8 cellular contexts compared by ENCODE assay signal in the genomic region with DNA sequence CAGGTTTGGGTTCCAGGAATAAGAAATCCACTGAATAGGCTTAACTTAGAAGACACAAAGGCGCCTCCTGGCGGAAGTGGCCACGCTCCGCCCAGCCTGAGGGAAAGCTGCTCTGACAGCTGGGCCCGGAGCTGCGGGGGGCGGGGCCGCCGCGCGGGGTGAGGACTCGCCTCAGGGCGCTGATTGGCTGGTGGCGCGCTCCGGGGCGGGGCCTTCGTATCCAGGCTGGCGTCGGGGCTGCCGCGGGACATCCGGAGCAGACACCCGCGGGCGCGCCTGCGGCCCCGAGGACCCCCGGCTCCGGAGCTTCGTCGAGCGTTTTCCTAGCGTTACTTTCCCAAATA. TPM values are rescaled to one million over a fixed set of nuclear protein-coding genes. Genes with fewer than 3 reads are reported as not detected.
DNase-seq lines count a peak whose midpoint lies in the region; ATAC-seq, FAIRE-seq and TF ChIP-seq lines count a peak whose summit lies in the region.
"Not testable (repeated sequence)": the region's sequence is repeated elsewhere in the genome, so short reads cannot be mapped to it uniquely, and the experiment has no call there.

No MANE protein-coding gene starts in this region.

- H3K9me1 ChIP-seq in K562 (ENCODE audit: control insufficient read depth, insufficient read depth, low read length): not testable (repeated sequence)

- not testable (repeated sequence) for H2AFZ ChIP-seq in K562 (ENCODE audit: low read depth, low read length)

- POLR2A ChIA-PET in K562 (lab: Yijun Ruan, JAX): not testable (repeated sequence)

- TF ChIP-seq CTCF in 22Rv1 (IDR thresholded peaks at IDR 0.05); K562 (IDR thresholded peaks at IDR 0.05 in 2 of 3, conservative IDR thresholded peaks at IDR 0.05 in 1 of 3; ENCODE audit: insufficient read depth in 2 of 3, low read depth in 1 of 3, low read length in 3 of 3); progenitor cell of endocrine pancreas (IDR thresholded peaks at IDR 0.05; ENCODE audit: unreplicated experiment): not testable (repeated sequence)

- CTCF ChIA-PET in K562 (lab: Yijun Ruan, JAX; ENCODE audit: low intra/inter-chr PET ratio): not testable (repeated sequence)

- not testable (repeated sequence) for H3K27me3 ChIP-seq in HAP-1 (ENCODE audit: low read depth); K562 (ENCODE audit: control insufficient read depth in 2 of 2, insufficient read depth in 2 of 2, low read length in 2 of 2)

- H3K4me3 ChIP-seq in HAP-1: peak overlapping the region; percentile 37
- peak overlapping the region; percentile 44 for H3K4me3 ChIP-seq in K562

- WGBS in K562 (ENCODE audit: insufficient coverage, low coverage, missing lambda C conversion rate): no CpG with 5 or more reads among the region's 35 CpGs

- not testable (repeated sequence) for DNase-seq in HAP-1 (ENCODE audit: low spot score in 2 of 2); K562 (ENCODE audit: extremely low read depth in 1 of 4, low spot score in 3 of 4); progenitor cell of endocrine pancreas (ENCODE audit: low spot score, unreplicated experiment)

- FAIRE-seq in K562 (lab: Jason Lieb, UNC): not testable (repeated sequence)
- peak; percentile 51 for FAIRE-seq in islet of Langerhans (lab: Jason Lieb, UNC)

- H4K20me1 ChIP-seq in K562 (replicated peaks; ENCODE audit: control insufficient read depth, insufficient read depth, low read length): not testable (repeated sequence)

- in situ Hi-C loops in HAP-1 (cut with MboI; ENCODE audit: low sequenced_read_pairs): loop anchor here (10.0 kb wide), 1 partner anchor 62 kb away; no protein-coding TSS in a partner anchor
- in situ Hi-C loops in K562 (cut with MboI): not testable (repeated sequence)

- H3K4me2 ChIP-seq in K562 (ENCODE audit: insufficient read depth, low read length): not testable (repeated sequence)

- not testable (repeated sequence) for H3K27ac Mint-ChIP-seq in progenitor cell of endocrine pancreas

- H3K36me3 ChIP-seq in HAP-1 (replicated peaks); K562 (ENCODE audit: control insufficient read depth, insufficient read depth, low read length): not testable (repeated sequence)

- TF ChIP-seq EP300 in K562 (IDR thresholded peaks at IDR 0.05; ENCODE audit: low read length): not testable (repeated sequence)

- intact Hi-C loops in K562 (cut with micrococcal nuclease): not testable (repeated sequence)

- not testable (repeated sequence) for H3K4me1 Mint-ChIP-seq in progenitor cell of endocrine pancreas (ENCODE audit: low read depth)

- not testable (repeated sequence) for TF ChIP-seq RAD21 in K562 (CRISPR knock-in tag; conservative IDR thresholded peaks at IDR 0.05 in 1 of 2, IDR thresholded peaks at IDR 0.05 in 1 of 2)

- H3K9me3 ChIP-seq in HAP-1; K562 (replicated peaks; ENCODE audit: control insufficient read depth, insufficient read depth, low read depth, low read length): not testable (repeated sequence)

- H3K4me1 ChIP-seq in HAP-1: not testable (repeated sequence)
- peaks cover 6 to 12% of the 10 kb centered on the region in 2 experiments; a peak in 3 of 5 replicates for H3K4me1 ChIP-seq in K562 (replicated peaks in 1 of 2; ENCODE audit: control insufficient read depth in 2 of 2, insufficient read depth in 2 of 2, low read length in 2 of 2)

- not testable (repeated sequence) for H3K79me2 ChIP-seq in K562 (ENCODE audit: control insufficient read depth, insufficient read depth, low read length)

- BruUV-seq in K562 (replicated peaks; lab: Mats Ljungman, UMichigan): not testable (repeated sequence)

- ATAC-seq in GM19023 (IDR thresholded peaks at IDR 0.05; ENCODE audit: unreplicated experiment) (peak; percentile 82), HG03280 (IDR thresholded peaks at IDR 0.05; ENCODE audit: unreplicated experiment) (peak; percentile 74), SK-N-SH treated with all-trans-retinoic acid at 6 μM for 48 hours (peak; percentile 92), K562 (peak; percentile 92)

- not testable (repeated sequence) for H3K27me3 Mint-ChIP-seq in progenitor cell of endocrine pancreas

- not testable (repeated sequence) for H3K36me3 Mint-ChIP-seq in progenitor cell of endocrine pancreas (ENCODE audit: insufficient read depth)

- not testable (repeated sequence) for TF ChIP-seq POLR2A in K562 (conservative IDR thresholded peaks at IDR 0.05)

- peak overlapping the region; percentile 74 for H3K4me3 Mint-ChIP-seq in progenitor cell of endocrine pancreas (ENCODE audit: low read depth)

- H3K27ac ChIP-seq in 22Rv1: peak overlapping the region; percentile 43; the same call in 1 of the 2 replicates
- peak overlapping the region; percentile 91; the same call in 1 of the 3 replicates for H3K27ac ChIP-seq in K562 (ENCODE audit: extremely low read depth, low read depth, low read length)

- H3K9ac ChIP-seq in K562 (ENCODE audit: insufficient read depth in 1 of 2, low read depth in 2 of 2, low read length in 2 of 2): peak overlapping the region in 1 of 2 experiments; percentile 72; a peak in 1 of 4 replicates

- H3K9me3 Mint-ChIP-seq in progenitor cell of endocrine pancreas (ENCODE audit: low read depth): not testable (repeated sequence)

RNA-seq across cellular contexts. Expression of a gene that starts 22.4 kb away (rescaled TPM):
- 123 and 215 TPM in 2 replicates for total RNA-seq in K562 (2011; cell fraction: chromatin; rRNA removed; ENCODE audit: low replicate concordance)
- total RNA-seq in K562 (2011; cell fraction: nucleolus; rRNA removed): 128 and 164 TPM in 2 replicates
- 71.6 and 88.8 TPM in 2 replicates for total RNA-seq in K562 (2011; cell fraction: nucleoplasm; rRNA removed)
- total RNA-seq in K562 (2014; rRNA removed) (44.4 and 48.8 TPM in 2 replicates), K562 (2014; rRNA removed; fragmentation: Illumina TruSeq; extraction: Trizol) (15.2 and 18.4 TPM in 2 replicates), K562 (2015; rRNA removed; fragmentation: Illumina TruSeq; extraction: Trizol) (33.6 and 43.9 TPM in 2 replicates), K562 (2021) (58.5 and 71.0 TPM in 2 replicates), progenitor cell of endocrine pancreas (56.1 and 59.4 TPM in 2 replicates)
- polyA plus RNA-seq in K562 (2011; rRNA removed) (13.0 and 17.4 TPM in 2 replicates), K562 (2014; fragmentation: Illumina TruSeq; extraction: Trizol) (49.8 and 53.1 TPM in 2 replicates), K562 (2014; fragmentation: Nextera tagmentation; extraction: Ambion mirVana) (1 to 10 TPM; 4.5 to 8.4 TPM), K562 (2014; rRNA removed) (49.5 and 67.0 TPM in 2 replicates)
- 10.4 and 24.1 TPM in 2 replicates for polyA plus RNA-seq in K562 (2011; cell fraction: cytosol; rRNA removed)
- 167 and 314 TPM in 2 replicates for polyA plus RNA-seq in K562 (2011; cell fraction: nucleus; rRNA removed)
- 54.0 and 63.7 TPM in 2 replicates for polyA plus RNA-seq in K562 (2012)
- polyA minus RNA-seq in K562 (2011; rRNA and poly(A)+ RNA removed): 8.1 and 9.7 TPM in 2 replicates
- polyA minus RNA-seq in K562 (2011; cell fraction: cytosol; rRNA and poly(A)+ RNA removed): 143 and 147 TPM in 2 replicates
- 39.7 and 41.0 TPM in 2 replicates for polyA minus RNA-seq in K562 (2011; cell fraction: nucleus; rRNA and poly(A)+ RNA removed)

RNA-seq across cellular contexts. Expression of a gene that starts 31.7 kb away (rescaled TPM):
- 266 and 574 TPM in 2 replicates for total RNA-seq in K562 (2011; cell fraction: chromatin; rRNA removed; ENCODE audit: low replicate concordance)
- 372 and 388 TPM in 2 replicates for total RNA-seq in K562 (2011; cell fraction: nucleolus; rRNA removed)
- total RNA-seq in K562 (2011; cell fraction: nucleoplasm; rRNA removed): 193 and 246 TPM in 2 replicates
- total RNA-seq in K562 (2014; rRNA removed) (116 and 133 TPM in 2 replicates), K562 (2014; rRNA removed; fragmentation: Illumina TruSeq; extraction: Trizol) (35.7 and 46.1 TPM in 2 replicates), K562 (2015; rRNA removed; fragmentation: Illumina TruSeq; extraction: Trizol) (63.0 and 66.6 TPM in 2 replicates), K562 (2021) (131 and 135 TPM in 2 replicates), progenitor cell of endocrine pancreas (86.6 and 87.8 TPM in 2 replicates)
- polyA plus RNA-seq in K562 (2011; rRNA removed) (99.6 and 121 TPM in 2 replicates), K562 (2014; fragmentation: Illumina TruSeq; extraction: Trizol) (75.1 and 81.2 TPM in 2 replicates), K562 (2014; fragmentation: Nextera tagmentation; extraction: Ambion mirVana) (1 to 10 TPM; 1.5 to 2.1 TPM), K562 (2014; rRNA removed) (131 and 149 TPM in 2 replicates)
- polyA plus RNA-seq in K562 (2011; cell fraction: cytosol; rRNA removed): 62.8 and 91.9 TPM in 2 replicates
- 448 and 488 TPM in 2 replicates for polyA plus RNA-seq in K562 (2011; cell fraction: nucleus; rRNA removed)
- polyA plus RNA-seq in K562 (2012): 76.9 and 85.6 TPM in 2 replicates
- polyA minus RNA-seq in K562 (2011; rRNA and poly(A)+ RNA removed): 23.4 and 41.8 TPM in 2 replicates
- 54.8 and 55.2 TPM in 2 replicates for polyA minus RNA-seq in K562 (2011; cell fraction: cytosol; rRNA and poly(A)+ RNA removed)
- 94.5 and 123 TPM in 2 replicates for polyA minus RNA-seq in K562 (2011; cell fraction: nucleus; rRNA and poly(A)+ RNA removed)

RNA-seq across cellular contexts. Expression of a gene that starts 53.9 kb away (rescaled TPM):
- 99.6 and 161 TPM in 2 replicates for total RNA-seq in K562 (2011; cell fraction: chromatin; rRNA removed; ENCODE audit: low replicate concordance)
- total RNA-seq in K562 (2011; cell fraction: nucleolus; rRNA removed): 107 and 109 TPM in 2 replicates
- 98.4 and 102 TPM in 2 replicates for total RNA-seq in K562 (2011; cell fraction: nucleoplasm; rRNA removed)
- 18.4 and 22.5 TPM in 2 replicates for total RNA-seq in K562 (2014; rRNA removed)
- 14.8 TPM in 2 replicates for total RNA-seq in K562 (2014; rRNA removed; fragmentation: Illumina TruSeq; extraction: Trizol)
- 20.7 and 21.9 TPM in 2 replicates for total RNA-seq in K562 (2015; rRNA removed; fragmentation: Illumina TruSeq; extraction: Trizol)
- 38.9 and 44.6 TPM in 2 replicates for total RNA-seq in K562 (2021)
- 30.8 and 36.5 TPM in 2 replicates for polyA plus RNA-seq in K562 (2011; rRNA removed)
- 33.9 and 35.2 TPM in 2 replicates for polyA plus RNA-seq in K562 (2011; cell fraction: cytosol; rRNA removed)
- polyA plus RNA-seq in K562 (2011; cell fraction: nucleus; rRNA removed): 139 and 182 TPM in 2 replicates
- polyA plus RNA-seq in K562 (2012): 28.9 and 66.9 TPM in 2 replicates
- polyA plus RNA-seq in K562 (2014; fragmentation: Illumina TruSeq; extraction: Trizol): 29.5 and 31.5 TPM in 2 replicates
- 1 to 10 TPM; 4.7 to 5.2 TPM for polyA plus RNA-seq in K562 (2014; fragmentation: Nextera tagmentation; extraction: Ambion mirVana)
- polyA plus RNA-seq in K562 (2014; rRNA removed): 29.8 and 34.1 TPM in 2 replicates
- polyA minus RNA-seq in K562 (2011; rRNA and poly(A)+ RNA removed): 19.2 and 25.3 TPM in 2 replicates
- 23.7 and 23.9 TPM in 2 replicates for polyA minus RNA-seq in K562 (2011; cell fraction: cytosol; rRNA and poly(A)+ RNA removed)
- polyA minus RNA-seq in K562 (2011; cell fraction: nucleus; rRNA and poly(A)+ RNA removed): 26.0 and 28.7 TPM in 2 replicates
- 118 and 123 TPM in 2 replicates for total RNA-seq in progenitor cell of endocrine pancreas
